Comparison of ENCODE assay signal across 17 cellular contexts in genomic region chr2:202653890-202654289, GRCh38. TPM values are rescaled to one million over a fixed set of nuclear protein-coding genes. Genes with fewer than 3 reads are reported as not detected.
A peak's percentile ranks its signal among the peaks of the same experiment; 100 is the strongest.
DNase-seq lines count a peak whose midpoint lies in the region; ATAC-seq and TF ChIP-seq lines count a peak whose summit lies in the region.
"Had no signal": no experiment of that assay in that cellular context is flagged by ENCODE, and none has a peak within 500 bp of the region (broad histone marks: within the 10 kb centered on the region; RNA-seq: fewer than 3 reads in every experiment).

No MANE protein-coding gene starts in this region.

- H4K20me1 ChIP-seq in Karpas-422 (ENCODE audit: insufficient read depth, low read depth, low read length), result peaks cover 45% of the 10 kb centered on the region

- no peak overlapping the region for H2AFZ ChIP-seq in Karpas-422 (ENCODE audit: low read length)
- H2AFZ ChIP-seq: PC-9 had no signal

- H3K36me3 ChIP-seq in HEK293 (ENCODE audit: control insufficient read depth in 2 of 2, insufficient read depth in 1 of 2, low read length in 2 of 2), result no peaks in the 10 kb centered on the region
- H3K36me3 ChIP-seq in gastrocnemius medialis, result no peaks in the 10 kb centered on the region
- H3K36me3 ChIP-seq in left ventricle myocardium inferior, result no peaks in the 10 kb centered on the region
- H3K36me3 ChIP-seq in Karpas-422 (ENCODE audit: insufficient read depth, low read length), result no peaks in the 10 kb centered on the region

- H3K4me3 ChIP-seq in HEK293 (ENCODE audit: low read depth, low read length) (no peak overlapping the region), gastrocnemius medialis (no peak overlapping the region), left ventricle myocardium inferior (no peak overlapping the region), Karpas-422 (ENCODE audit: low read length) (no peak overlapping the region)
- H3K4me3 ChIP-seq: PC-9 had no signal

- POLR2A ChIA-PET in activated CD8-positive, alpha-beta T cell treated with anti-CD3 and anti-CD28 coated beads for 36 hours (lab: Charles Lee), result interaction anchor here (1.4 kb wide), 1 partner anchor 10 kb away, joined by 5 read pairs; no protein-coding TSS in a partner anchor
- POLR2A ChIA-PET in activated CD8-positive, alpha-beta T cell treated with anti-CD3 and anti-CD28 coated beads, Interleukin-2, amount 10 ng/mL, durations not matched to agents 7 days and 5 days (lab: Charles Lee), result no interaction called here
- POLR2A ChIA-PET in HEK293 (lab: Yijun Ruan, JAX), result no interaction called here
- POLR2A ChIA-PET in naive thymus-derived CD8-positive, alpha-beta T cell (lab: Charles Lee), result interaction anchor here (1.5 kb wide), 1 partner anchor 19 kb away, joined by 7 read pairs; the partner anchor contains the start of gene FAM117B

- H3K4me1 Mint-ChIP-seq in activated CD8-positive, alpha-beta T cell treated with anti-CD3 and anti-CD28 coated beads for 36 hours (ENCODE audit: low read depth), result peaks cover 79% of the 10 kb centered on the region
- peaks cover 60% of the 10 kb centered on the region for H3K4me1 Mint-ChIP-seq in activated CD8-positive, alpha-beta T cell treated with anti-CD3 and anti-CD28 coated beads, Interleukin-2, amount 10 ng/mL, durations not matched to agents 7 days and 5 days (ENCODE audit: low read depth)
- H3K4me1 Mint-ChIP-seq in activated naive CD8-positive, alpha-beta T cell treated with anti-CD3 and anti-CD28 coated beads for 36 hours, result peaks cover 65% of the 10 kb centered on the region
- H3K4me1 Mint-ChIP-seq in naive thymus-derived CD8-positive, alpha-beta T cell, result peaks cover 43 to 90% (median 88%) of the 10 kb centered on the region in 4 donors

- H3K27me3 ChIP-seq in gastrocnemius medialis, result no peaks in the 10 kb centered on the region
- no peaks in the 10 kb centered on the region for H3K27me3 ChIP-seq in left ventricle myocardium inferior (ENCODE audit: low read depth)
- H3K27me3 ChIP-seq in Karpas-422 (ENCODE audit: low read length), result no peaks in the 10 kb centered on the region

- no peak for DNase-seq in activated CD8-positive, alpha-beta T cell treated with anti-CD3 and anti-CD28 coated beads for 36 hours
- DNase-seq in activated CD8-positive, alpha-beta T cell treated with anti-CD3 and anti-CD28 coated beads, Interleukin-2, amount 10 ng/mL, durations not matched to agents 7 days and 5 days, result no peak
- no peak for DNase-seq in activated naive CD8-positive, alpha-beta T cell treated with anti-CD3 and anti-CD28 coated beads for 36 hours
- no peak for DNase-seq in naive thymus-derived CD8-positive, alpha-beta T cell
- DNase-seq in gastrocnemius medialis, result no peak
- DNase-seq in left ventricle myocardium inferior, result no peak
- DNase-seq in Karpas-422, result no peak
- DNase-seq: Calu3, HCEC 1CT, NCI-H1417, NCI-H1930, NCI-H2171, NCI-H446 treated with DMSO at 0.1 percent for 48 hours, NCI-H748 treated with DMSO at 0.1 percent for 48 hours, PC-9 had no signal

- no peak overlapping the region for H3K4me3 Mint-ChIP-seq in activated CD8-positive, alpha-beta T cell treated with anti-CD3 and anti-CD28 coated beads for 36 hours
- no peak overlapping the region for H3K4me3 Mint-ChIP-seq in activated CD8-positive, alpha-beta T cell treated with anti-CD3 and anti-CD28 coated beads, Interleukin-2, amount 10 ng/mL, durations not matched to agents 7 days and 5 days
- peak overlapping the region; percentile 12 for H3K4me3 Mint-ChIP-seq in activated naive CD8-positive, alpha-beta T cell treated with anti-CD3 and anti-CD28 coated beads for 36 hours
- H3K4me3 Mint-ChIP-seq in naive thymus-derived CD8-positive, alpha-beta T cell, result peak overlapping the region in 9 of 10 donors; percentile 25 to 75 (median 70)

- H3K27ac ChIP-seq in HEK293 (ENCODE audit: extremely low read depth, low read depth, low read length) (no peak overlapping the region), gastrocnemius medialis (no peak overlapping the region), left ventricle myocardium inferior (replicated peaks) (no peak overlapping the region), Karpas-422 (ENCODE audit: low read length) (no peak overlapping the region)
- H3K27ac ChIP-seq: C4-2B, PC-9 had no signal

- CTCF ChIA-PET in activated CD8-positive, alpha-beta T cell treated with anti-CD3 and anti-CD28 coated beads for 36 hours (lab: Charles Lee), result no interaction called here
- CTCF ChIA-PET in activated CD8-positive, alpha-beta T cell treated with anti-CD3 and anti-CD28 coated beads, Interleukin-2, amount 10 ng/mL, durations not matched to agents 7 days and 5 days (lab: Charles Lee), result no interaction called here
- CTCF ChIA-PET in HEK293 (lab: Yijun Ruan, JAX), result no interaction called here

- H3K4me2 ChIP-seq in Karpas-422 (ENCODE audit: low read depth, low read length, poor library complexity, severe bottlenecking), result no peak overlapping the region
- H3K4me2 ChIP-seq: PC-9 had no signal

- H3K36me3 Mint-ChIP-seq in activated CD8-positive, alpha-beta T cell treated with anti-CD3 and anti-CD28 coated beads for 36 hours (ENCODE audit: low read depth), result peaks cover 5% of the 10 kb centered on the region
- H3K36me3 Mint-ChIP-seq in activated CD8-positive, alpha-beta T cell treated with anti-CD3 and anti-CD28 coated beads, Interleukin-2, amount 10 ng/mL, durations not matched to agents 7 days and 5 days (ENCODE audit: low read depth), result peaks cover 5% of the 10 kb centered on the region
- peaks cover 14% of the 10 kb centered on the region for H3K36me3 Mint-ChIP-seq in activated naive CD8-positive, alpha-beta T cell treated with anti-CD3 and anti-CD28 coated beads for 36 hours
- peaks cover 0 to 5% (median 0%) of the 10 kb centered on the region in 3 donors for H3K36me3 Mint-ChIP-seq in naive thymus-derived CD8-positive, alpha-beta T cell

- TF ChIP-seq POLR2A in gastrocnemius medialis (IDR thresholded peaks at IDR 0.05), result no peak

- peaks cover 7% of the 10 kb centered on the region; the same call in 1 of the 2 replicates for H3K79me2 ChIP-seq in Karpas-422 (ENCODE audit: low read length)

- H3K9me3 Mint-ChIP-seq in activated CD8-positive, alpha-beta T cell treated with anti-CD3 and anti-CD28 coated beads for 36 hours, result no peaks in the 10 kb centered on the region
- H3K9me3 Mint-ChIP-seq in activated CD8-positive, alpha-beta T cell treated with anti-CD3 and anti-CD28 coated beads, Interleukin-2, amount 10 ng/mL, durations not matched to agents 7 days and 5 days (ENCODE audit: insufficient read depth), result no peaks in the 10 kb centered on the region
- peaks cover 1% of the 10 kb centered on the region for H3K9me3 Mint-ChIP-seq in activated naive CD8-positive, alpha-beta T cell treated with anti-CD3 and anti-CD28 coated beads for 36 hours
- H3K9me3 Mint-ChIP-seq in naive thymus-derived CD8-positive, alpha-beta T cell, result no peaks in the 10 kb centered on the region

- H3K9me2 ChIP-seq in Karpas-422 (replicated peaks; ENCODE audit: insufficient read depth, low read length), result no peaks in the 10 kb centered on the region

- no peaks in the 10 kb centered on the region for H3K9me3 ChIP-seq in HEK293 (ENCODE audit: control insufficient read depth, insufficient read depth, low read depth, low read length)
- no peaks in the 10 kb centered on the region for H3K9me3 ChIP-seq in gastrocnemius medialis
- H3K9me3 ChIP-seq in left ventricle myocardium inferior (replicated peaks), result no peaks in the 10 kb centered on the region
- no peaks in the 10 kb centered on the region for H3K9me3 ChIP-seq in Karpas-422 (ENCODE audit: low read length)

- intact Hi-C loops in activated CD8-positive, alpha-beta T cell treated with anti-CD3 and anti-CD28 coated beads for 36 hours (cut with micrococcal nuclease), result no loop called here
- intact Hi-C loops in gastrocnemius medialis (cut with DNase I; ENCODE audit: low total_unique reads) (no loop called here), left ventricle myocardium inferior (cut with micrococcal nuclease) (no loop called here)

- ATAC-seq in activated CD8-positive, alpha-beta T cell treated with anti-CD3 and anti-CD28 coated beads for 36 hours, result no peak
- no peak for ATAC-seq in activated CD8-positive, alpha-beta T cell treated with anti-CD3 and anti-CD28 coated beads, Interleukin-2, amount 10 ng/mL, durations not matched to agents 7 days and 5 days
- ATAC-seq in naive thymus-derived CD8-positive, alpha-beta T cell, result no peak
- ATAC-seq in gastrocnemius medialis, result no peak

- no peaks in the 10 kb centered on the region for H3K27me3 Mint-ChIP-seq in activated CD8-positive, alpha-beta T cell treated with anti-CD3 and anti-CD28 coated beads for 36 hours
- no peaks in the 10 kb centered on the region for H3K27me3 Mint-ChIP-seq in activated CD8-positive, alpha-beta T cell treated with anti-CD3 and anti-CD28 coated beads, Interleukin-2, amount 10 ng/mL, durations not matched to agents 7 days and 5 days (ENCODE audit: low read depth)
- H3K27me3 Mint-ChIP-seq in activated naive CD8-positive, alpha-beta T cell treated with anti-CD3 and anti-CD28 coated beads for 36 hours, result no peaks in the 10 kb centered on the region
- H3K27me3 Mint-ChIP-seq in naive thymus-derived CD8-positive, alpha-beta T cell, result no peaks in the 10 kb centered on the region

- H3K4me1 ChIP-seq in HEK293 (ENCODE audit: control insufficient read depth, insufficient read depth, low read length), result peaks cover 14% of the 10 kb centered on the region
- peaks cover 8 to 19% of the 10 kb centered on the region in 2 donors for H3K4me1 ChIP-seq in gastrocnemius medialis
- peaks cover 11% of the 10 kb centered on the region for H3K4me1 ChIP-seq in left ventricle myocardium inferior
- no peaks in the 10 kb centered on the region for H3K4me1 ChIP-seq in Karpas-422 (ENCODE audit: low read length)

- H3K9ac ChIP-seq in Karpas-422 (ENCODE audit: low read length), result no peak overlapping the region

- TF ChIP-seq CTCF in activated CD8-positive, alpha-beta T cell treated with anti-CD3 and anti-CD28 coated beads for 36 hours (IDR thresholded peaks at IDR 0.05), result no peak
- TF ChIP-seq CTCF in HEK293 (tag by site-specific recombination; IDR thresholded peaks at IDR 0.05), result no peak
- TF ChIP-seq CTCF in gastrocnemius medialis (IDR thresholded peaks at IDR 0.05 in 4 of 5, conservative IDR thresholded peaks at IDR 0.05 in 1 of 5), result no peak
- no peak for TF ChIP-seq CTCF in left ventricle myocardium inferior (IDR thresholded peaks at IDR 0.05; ENCODE audit: borderline replicate concordance)

- peak overlapping the region; percentile 74 for H3K27ac Mint-ChIP-seq in activated CD8-positive, alpha-beta T cell treated with anti-CD3 and anti-CD28 coated beads for 36 hours
- no peak overlapping the region for H3K27ac Mint-ChIP-seq in activated CD8-positive, alpha-beta T cell treated with anti-CD3 and anti-CD28 coated beads, Interleukin-2, amount 10 ng/mL, durations not matched to agents 7 days and 5 days
- peak overlapping the region; percentile 30 for H3K27ac Mint-ChIP-seq in activated naive CD8-positive, alpha-beta T cell treated with anti-CD3 and anti-CD28 coated beads for 36 hours
- peak overlapping the region; percentile 61 to 96 (median 88) for H3K27ac Mint-ChIP-seq in naive thymus-derived CD8-positive, alpha-beta T cell

- in situ Hi-C loops in gastrocnemius medialis (cut with MboI; ENCODE audit: low sequenced_read_pairs in 4 of 4), result no loop called here

RNA-seq across cellular contexts. Expression of gene FAM117B, which starts 19.1 kb away (rescaled TPM):
- 10 to 100 TPM; 17.2 to 19.4 TPM for total RNA-seq in activated CD8-positive, alpha-beta T cell treated with anti-CD3 and anti-CD28 coated beads for 36 hours
- total RNA-seq in activated CD8-positive, alpha-beta T cell treated with anti-CD3 and anti-CD28 coated beads, Interleukin-2, amount 10 ng/mL, durations not matched to agents 7 days and 5 days, result 10 to 100 TPM; 17.1 to 18.8 TPM
- total RNA-seq in activated naive CD8-positive, alpha-beta T cell treated with anti-CD3 and anti-CD28 coated beads for 36 hours, result 10 to 100 TPM; 23.4 to 25.0 TPM
- total RNA-seq in naive thymus-derived CD8-positive, alpha-beta T cell, result 10 to 100 TPM; 55.6 to 57.2 TPM
- polyA plus RNA-seq in naive thymus-derived CD8-positive, alpha-beta T cell, result 10 to 100 TPM; 11.0 to 24.4 (median 16.0) TPM
- total RNA-seq in gastrocnemius medialis (1 to 10 TPM; 1.5 to 4.5 (median 2.9) TPM), left ventricle myocardium inferior (2.4 TPM)
- total RNA-seq in Karpas-422 (2014; rRNA removed; shearing (Covaris generic); ENCODE audit: low replicate concordance), result 4.6 and 8.0 TPM in 2 replicates

Comparison
In these comparisons a context has a peak if more than half of its experiments do, and no peak if none do; other contexts are left out.
1. POLR2A ChIA-PET loops: an anchor here in activated CD8-positive, alpha-beta T cell treated with anti-CD3 and anti-CD28 coated beads for 36 hours (1.4 kb wide) and naive thymus-derived CD8-positive, alpha-beta T cell (1.5 kb wide); none called in activated CD8-positive, alpha-beta T cell treated with anti-CD3 and anti-CD28 coated beads, Interleukin-2, amount 10 ng/mL, durations not matched to agents 7 days and 5 days and HEK293.
2. H3K4me3 Mint-ChIP-seq: peak in activated naive CD8-positive, alpha-beta T cell treated with anti-CD3 and anti-CD28 coated beads for 36 hours (single experiment) and naive thymus-derived CD8-positive, alpha-beta T cell (9 of 10); none in activated CD8-positive, alpha-beta T cell treated with anti-CD3 and anti-CD28 coated beads for 36 hours (single experiment) and activated CD8-positive, alpha-beta T cell treated with anti-CD3 and anti-CD28 coated beads, Interleukin-2, amount 10 ng/mL, durations not matched to agents 7 days and 5 days (single experiment).